ENCODE assay signal across 12 cellular contexts in the genomic region with DNA sequence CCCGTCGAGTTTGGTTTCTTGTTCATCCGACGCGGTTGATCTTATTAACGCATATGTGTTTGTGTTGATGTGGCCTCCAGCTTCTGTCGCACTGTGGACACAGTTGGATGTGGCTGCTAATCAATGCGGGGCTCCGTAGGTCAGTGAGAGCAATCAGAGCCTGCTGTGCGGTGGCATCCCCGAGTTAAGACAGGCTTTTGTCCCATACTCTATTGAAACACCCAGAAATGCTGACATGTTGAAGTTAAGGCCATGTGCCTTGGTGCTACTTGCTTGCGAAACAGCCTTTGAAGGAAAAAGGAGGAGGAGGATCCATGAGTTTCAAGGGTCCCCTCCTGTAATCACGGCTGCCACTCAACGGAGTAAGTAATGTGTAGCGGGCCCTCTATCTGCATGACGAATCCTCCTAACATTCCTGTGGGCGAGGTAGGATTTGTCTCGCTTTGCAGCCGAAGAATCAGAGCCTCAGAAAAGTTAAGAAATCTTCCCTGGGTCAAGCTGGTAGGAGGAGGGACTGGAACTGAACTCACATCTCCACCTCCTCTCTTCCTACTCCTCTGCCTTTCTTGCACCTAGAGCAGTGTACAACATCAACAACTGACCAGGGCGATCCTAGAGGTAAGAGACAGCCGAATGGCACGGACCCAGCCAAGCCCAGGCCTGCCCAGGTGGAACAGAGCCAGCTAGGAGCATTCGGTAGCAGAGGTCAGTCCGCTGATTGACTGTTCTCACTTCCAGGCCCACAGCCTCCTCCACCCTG. TPM values are rescaled to one million over a fixed set of nuclear protein-coding genes. Genes with fewer than 3 reads are reported as not detected.
A peak's percentile ranks its signal among the peaks of the same experiment; 100 is the strongest.
DNase-seq lines count a peak whose midpoint lies in the region; ATAC-seq and TF ChIP-seq lines count a peak whose summit lies in the region.
"Had no signal": no experiment of that assay in that cellular context is flagged by ENCODE, and none has a peak within 500 bp of the region (broad histone marks: within the 10 kb centered on the region; RNA-seq: fewer than 3 reads in every experiment).

No MANE protein-coding gene starts in this region.

- H3K4me1 ChIP-seq in foreskin keratinocyte (no peaks in the 10 kb centered on the region), Karpas-422 (ENCODE audit: low read length) (no peaks in the 10 kb centered on the region)

- no peaks in the 10 kb centered on the region for H3K9me3 Mint-ChIP-seq in endothelial cell (ENCODE audit: unreplicated experiment)

- H3K27ac ChIP-seq in foreskin keratinocyte (no peak overlapping the region), Karpas-422 (ENCODE audit: low read length) (no peak overlapping the region)
- H3K27ac ChIP-seq: suprapubic skin had no signal

- H3K9me3 ChIP-seq in Karpas-422 (ENCODE audit: low read length), result no peaks in the 10 kb centered on the region
- H3K9me3 ChIP-seq: HAP-1, suprapubic skin had no signal

- H3K4me3 ChIP-seq in Karpas-422 (ENCODE audit: low read length), result no peak overlapping the region
- H3K4me3 ChIP-seq: HAP-1, suprapubic skin had no signal

- no peaks in the 10 kb centered on the region for H3K9me2 ChIP-seq in Karpas-422 (replicated peaks; ENCODE audit: insufficient read depth, low read length)

- no peaks in the 10 kb centered on the region for H3K36me3 ChIP-seq in Karpas-422 (ENCODE audit: insufficient read depth, low read length)
- H3K36me3 ChIP-seq: HAP-1, suprapubic skin had no signal

- peaks cover 8% of the 10 kb centered on the region for H3K27me3 Mint-ChIP-seq in endothelial cell (ENCODE audit: unreplicated experiment)

- ATAC-seq in foreskin keratinocyte (no peak), HG03175 (IDR thresholded peaks at IDR 0.05; ENCODE audit: unreplicated experiment) (no peak), HG02798 (IDR thresholded peaks at IDR 0.05; ENCODE audit: poor library complexity, unreplicated experiment) (no peak)

- peaks cover 13% of the 10 kb centered on the region for H3K27me3 ChIP-seq in foreskin keratinocyte
- no peaks in the 10 kb centered on the region for H3K27me3 ChIP-seq in Karpas-422 (ENCODE audit: low read length)
- H3K27me3 ChIP-seq: suprapubic skin had no signal

- peaks cover 8% of the 10 kb centered on the region for H3K36me3 Mint-ChIP-seq in endothelial cell (ENCODE audit: low read depth, unreplicated experiment)

- peaks cover 13% of the 10 kb centered on the region for H3K4me1 Mint-ChIP-seq in endothelial cell (ENCODE audit: unreplicated experiment)

- H4K20me1 ChIP-seq in Karpas-422 (ENCODE audit: insufficient read depth, low read depth, low read length), result no peaks in the 10 kb centered on the region

- H3K4me3 Mint-ChIP-seq in endothelial cell (ENCODE audit: unreplicated experiment), result no peak overlapping the region

- no peak overlapping the region for H3K9ac ChIP-seq in Karpas-422 (ENCODE audit: low read length)

- H3K27ac Mint-ChIP-seq in endothelial cell (ENCODE audit: unreplicated experiment), result no peak overlapping the region

- no peak overlapping the region for H3K4me2 ChIP-seq in Karpas-422 (ENCODE audit: low read depth, low read length, poor library complexity, severe bottlenecking)

- TF ChIP-seq CTCF in foreskin keratinocyte (conservative IDR thresholded peaks at IDR 0.05) (no peak), endothelial cell (IDR thresholded peaks at IDR 0.05; ENCODE audit: unreplicated experiment) (no peak)

- DNase-seq in HPDE6-E6E7 (ENCODE audit: extremely low spot score) (peak; percentile 65), SW480 (ENCODE audit: low spot score) (peak; percentile 59), foreskin keratinocyte (peak; percentile 13 to 44), putamen (ENCODE audit: low spot score) (peak; percentile 74), Karpas-422 (no peak), endothelial cell (ENCODE audit: low spot score) (no peak)
- DNase-seq: DND-41, NCI-H2107 had no signal

- no peaks in the 10 kb centered on the region for H3K79me2 ChIP-seq in Karpas-422 (ENCODE audit: low read length)

- H2AFZ ChIP-seq in Karpas-422 (ENCODE audit: low read length), result no peak overlapping the region

RNA-seq across cellular contexts. Expression of a gene that starts 19.5 kb away (rescaled TPM):
- 0.11 and 0.14 TPM in 2 replicates for total RNA-seq in foreskin keratinocyte
- 0.10 and 0.13 TPM in 2 replicates for polyA plus RNA-seq in foreskin keratinocyte
- total RNA-seq in Karpas-422 (2014; rRNA removed; shearing (Covaris generic); ENCODE audit: low replicate concordance), result not detected in 2 replicates
- total RNA-seq in endothelial cell (ENCODE audit: unreplicated experiment), result 20.7 TPM

Comparison
In these comparisons a context has a peak if more than half of its experiments do, and no peak if none do; other contexts are left out.
1. DNase-seq: peak in HPDE6-E6E7 (single experiment), SW480 (single experiment), foreskin keratinocyte (2 of 2) and putamen (single experiment); none in Karpas-422 (single experiment) and endothelial cell (single experiment).
2. RNA of a gene that starts 19.5 kb away (total RNA-seq): 20.7 TPM in endothelial cell (single experiment); 0.11 to 0.14 TPM in foreskin keratinocyte and not detected in Karpas-422; every median in the first group is over 10 times any median in the second.